15 cellular contexts compared by ENCODE assay signal in genomic region chr13:112703449-112703848, GRCh38. TPM values are rescaled to one million over a fixed set of nuclear protein-coding genes. Genes with fewer than 3 reads are reported as not detected.
A peak's percentile ranks its signal among the peaks of the same experiment; 100 is the strongest.
DNase-seq lines count a peak whose midpoint lies in the region; ATAC-seq and TF ChIP-seq lines count a peak whose summit lies in the region.
"Had no signal": no experiment of that assay in that cellular context is flagged by ENCODE, and none has a peak within 500 bp of the region (broad histone marks: within the 10 kb centered on the region; RNA-seq: fewer than 3 reads in every experiment).

No MANE protein-coding gene starts in this region.

- H3K4me3 Mint-ChIP-seq in GM23338 (peak overlapping the region; percentile 37; the same call in 2 of the 3 replicates), progenitor cell of endocrine pancreas (ENCODE audit: low read depth) (no peak overlapping the region)
- peak overlapping the region; percentile 46 for H3K4me3 Mint-ChIP-seq in activated T-helper 17 cell treated with anti-CD3 and anti-CD28 coated beads, Interleukin-2, amount 50 U/mL, for 72 hours
- H3K4me3 Mint-ChIP-seq: CD8-positive, alpha-beta T cell had no signal

- no peaks in the 10 kb centered on the region for H3K9me2 ChIP-seq in GM23338 (ENCODE audit: insufficient read depth)

- ATAC-seq in GM23338 (no peak), GM18498 (IDR thresholded peaks at IDR 0.05; ENCODE audit: unreplicated experiment) (no peak)
- ATAC-seq in activated T-helper 17 cell treated with anti-CD3 and anti-CD28 coated beads, Interleukin-2, amount 50 U/mL, for 72 hours (replicated peaks) = no peak
- ATAC-seq: CD8-positive, alpha-beta T cell had no signal

- peak overlapping the region; percentile 3; the same call in 1 of the 2 replicates for H3K9ac ChIP-seq in iPS-20b (ENCODE audit: low read depth, low read length)

- DNase-seq in GM23338 (ENCODE audit: low spot score) = no peak
- no peak for DNase-seq in progenitor cell of endocrine pancreas (ENCODE audit: low spot score, unreplicated experiment)
- no peak for DNase-seq in coronary artery (ENCODE audit: low spot score)
- DNase-seq in hippocampal formation (lab: John Stamatoyannopoulos, UW) = no peak
- DNase-seq: ACHN; CD8-positive, alpha-beta T cell; DMS79 treated with DMSO at 0.1 percent for 48 hours; GOT3; NCI-H1092 treated with DMSO at 0.1 percent for 48 hours; NCI-H2107; NCI-H446; PC-9 had no signal

- no peaks in the 10 kb centered on the region for H3K9me3 Mint-ChIP-seq in GM23338
- no peaks in the 10 kb centered on the region for H3K9me3 Mint-ChIP-seq in activated T-helper 17 cell treated with anti-CD3 and anti-CD28 coated beads, Interleukin-2, amount 50 U/mL, for 72 hours
- H3K9me3 Mint-ChIP-seq in progenitor cell of endocrine pancreas (ENCODE audit: low read depth) = no peaks in the 10 kb centered on the region
- H3K9me3 Mint-ChIP-seq: CD8-positive, alpha-beta T cell had no signal

- no peaks in the 10 kb centered on the region for H3F3A ChIP-seq in GM23338 (replicated peaks; ENCODE audit: low read depth)

- no peaks in the 10 kb centered on the region for H3K27me3 ChIP-seq in GM23338 (ENCODE audit: insufficient read depth)
- no peaks in the 10 kb centered on the region for H3K27me3 ChIP-seq in iPS-20b (ENCODE audit: insufficient read depth, low read length)

- H3K27me3 Mint-ChIP-seq in GM23338 (ENCODE audit: insufficient read depth, low read depth, poor library complexity) (peaks cover 10% of the 10 kb centered on the region), progenitor cell of endocrine pancreas (no peaks in the 10 kb centered on the region)
- H3K27me3 Mint-ChIP-seq in activated T-helper 17 cell treated with anti-CD3 and anti-CD28 coated beads, Interleukin-2, amount 50 U/mL, for 72 hours = no peaks in the 10 kb centered on the region

- H3K4me1 ChIP-seq in GM23338 (ENCODE audit: insufficient read depth) (peaks cover 53% of the 10 kb centered on the region), iPS-20b (ENCODE audit: insufficient read depth, low read length) (peaks cover 31% of the 10 kb centered on the region)

- H3K79me2 ChIP-seq in GM23338 (replicated peaks; ENCODE audit: insufficient read depth) = peaks cover 98% of the 10 kb centered on the region

- no peaks in the 10 kb centered on the region for H4K20me1 ChIP-seq in GM23338 (replicated peaks; ENCODE audit: insufficient read depth)

- H2AFZ ChIP-seq in GM23338 = no peak overlapping the region
- H2AFZ ChIP-seq: PC-9 had no signal

- peak overlapping the region; percentile 74 for H3K4me2 ChIP-seq in GM23338
- H3K4me2 ChIP-seq: PC-9 had no signal

- H3K4me1 Mint-ChIP-seq in GM23338 (peaks cover 65% of the 10 kb centered on the region), progenitor cell of endocrine pancreas (ENCODE audit: low read depth) (peaks cover 29% of the 10 kb centered on the region)
- H3K4me1 Mint-ChIP-seq in activated T-helper 17 cell treated with anti-CD3 and anti-CD28 coated beads, Interleukin-2, amount 50 U/mL, for 72 hours = peaks cover 28% of the 10 kb centered on the region

- no peak overlapping the region for H3K4me3 ChIP-seq in GM23338
- no peak overlapping the region for H3K4me3 ChIP-seq in iPS-20b (ENCODE audit: low read length)
- no peak overlapping the region for H3K4me3 ChIP-seq in coronary artery
- H3K4me3 ChIP-seq: PC-9 had no signal

- H3K27ac Mint-ChIP-seq in GM23338 (peak overlapping the region; percentile 82), progenitor cell of endocrine pancreas (peak overlapping the region; percentile 55)
- peak overlapping the region; percentile 10 for H3K27ac Mint-ChIP-seq in activated T-helper 17 cell treated with anti-CD3 and anti-CD28 coated beads, Interleukin-2, amount 50 U/mL, for 72 hours
- H3K27ac Mint-ChIP-seq: CD8-positive, alpha-beta T cell had no signal

- H3K27ac ChIP-seq in GM23338 (ENCODE audit: low read depth) (peak overlapping the region; percentile 73), iPS-20b (ENCODE audit: low read length) (peak overlapping the region; percentile 4), coronary artery (no peak overlapping the region)
- H3K27ac ChIP-seq: PC-9 had no signal

- H3K36me3 ChIP-seq in GM23338 (ENCODE audit: insufficient read depth) (no peaks in the 10 kb centered on the region), iPS-20b (ENCODE audit: insufficient read depth, low read depth, low read length) (no peaks in the 10 kb centered on the region)

- TF ChIP-seq CTCF in GM23338 (conservative IDR thresholded peaks at IDR 0.05; ENCODE audit: low read depth in 2 of 2) (no peak), progenitor cell of endocrine pancreas (IDR thresholded peaks at IDR 0.05; ENCODE audit: unreplicated experiment) (no peak), coronary artery (IDR thresholded peaks at IDR 0.05) (no peak)

- no peaks in the 10 kb centered on the region for H3K9me3 ChIP-seq in iPS-20b (ENCODE audit: insufficient read depth, low read depth, low read length)

- H3K36me3 Mint-ChIP-seq in GM23338 (ENCODE audit: low read depth) (peaks cover 15% of the 10 kb centered on the region; the same call in 2 of the 3 replicates), progenitor cell of endocrine pancreas (ENCODE audit: insufficient read depth) (peaks cover 14% of the 10 kb centered on the region)
- H3K36me3 Mint-ChIP-seq in activated T-helper 17 cell treated with anti-CD3 and anti-CD28 coated beads, Interleukin-2, amount 50 U/mL, for 72 hours (ENCODE audit: low read depth) = no peaks in the 10 kb centered on the region

TF ChIP-seq in GM23338, 12 proteins besides CTCF, POLR2A, EP300 and RAD21 (continues in another document):
- TF ChIP-seq REST (IDR thresholded peaks at IDR 0.05; ENCODE audit: unreplicated experiment) (no peak), ZNF114 (CRISPR knock-in tag; IDR thresholded peaks at IDR 0.05) (no peak), JUNB (IDR thresholded peaks at IDR 0.05; ENCODE audit: unreplicated experiment) (no peak), ETS1 (IDR thresholded peaks at IDR 0.05) (no peak), EZH2phosphoT487 (IDR thresholded peaks at IDR 0.05; ENCODE audit: unreplicated experiment) (no peak), EZH2 (IDR thresholded peaks at IDR 0.05; ENCODE audit: low read depth, unreplicated experiment) (no peak), STAT1 (IDR thresholded peaks at IDR 0.05; ENCODE audit: unreplicated experiment) (no peak)

RNA-seq across cellular contexts. Expression of gene ATP11A, which starts 13.6 kb away (rescaled TPM):
- 35.1 and 52.6 TPM in 2 replicates for total RNA-seq in GM23338 (2014; rRNA removed; shearing (Covaris generic))
- polyA plus RNA-seq in GM23338 (2016; fragmentation: Nextera tagmentation; extraction: Ambion mirVana) = 12.3 and 12.8 TPM in 2 replicates
- total RNA-seq in activated T-helper 17 cell treated with anti-CD3 and anti-CD28 coated beads, Interleukin-2, amount 50 U/mL, for 72 hours = 10 to 100 TPM; 39.7 to 48.6 TPM
- 100 and 109 TPM in 2 replicates for total RNA-seq in progenitor cell of endocrine pancreas

Comparison
In these comparisons a context has a peak if more than half of its experiments do, and no peak if none do; other contexts are left out.
1. H3K27ac ChIP-seq: peak in GM23338 (single experiment) and iPS-20b (single experiment); none in coronary artery (0 of 2).
2. H3K27ac Mint-ChIP-seq: peak in every context shown above with its lines; median percentile 82 in GM23338; 55 in progenitor cell of endocrine pancreas; 10 in activated T-helper 17 cell treated with anti-CD3 and anti-CD28 coated beads, Interleukin-2, amount 50 U/mL, for 72 hours.